ENCODE assay signal across 8 cellular contexts in genomic region chr6:109381747-109382575, GRCh38. TPM values are rescaled to one million over a fixed set of nuclear protein-coding genes. Genes with fewer than 3 reads are reported as not detected.
DNase-seq lines count a peak whose midpoint lies in the region; ATAC-seq and TF ChIP-seq lines count a peak whose summit lies in the region.

Gene CD164 (minus strand): TSS chr6:109382467. CDS start chr6:109382378, 89 bp downstream.

- no peaks in the 10 kb centered on the region for H3K9me3 ChIP-seq in left ventricle myocardium inferior (replicated peaks)
- no peaks in the 10 kb centered on the region for H3K9me3 ChIP-seq in prostate gland

- peak; percentile 51 for ATAC-seq in HG02840 (IDR thresholded peaks at IDR 0.05; ENCODE audit: low FRiP score, unreplicated experiment)

- H3K4me1 ChIP-seq in left ventricle myocardium inferior (peaks cover 65% of the 10 kb centered on the region), prostate gland (replicated peaks) (peaks cover 4% of the 10 kb centered on the region), urinary bladder (ENCODE audit: insufficient read depth) (no peaks in the 10 kb centered on the region)

- H3K36me3 ChIP-seq in left ventricle myocardium inferior = peaks cover 14% of the 10 kb centered on the region
- H3K36me3 ChIP-seq in prostate gland = no peaks in the 10 kb centered on the region
- peaks cover 2% of the 10 kb centered on the region for H3K36me3 ChIP-seq in urinary bladder (ENCODE audit: insufficient read depth)

- H3K27me3 ChIP-seq in left ventricle myocardium inferior (ENCODE audit: low read depth) (no peaks in the 10 kb centered on the region), prostate gland (replicated peaks; ENCODE audit: insufficient read depth) (no peaks in the 10 kb centered on the region)

- peak; percentile 93 for TF ChIP-seq POLR2A in prostate gland (IDR thresholded peaks at IDR 0.05)

- TF ChIP-seq CTCF in GM13976 (IDR thresholded peaks at IDR 0.05; ENCODE audit: borderline replicate concordance, control extremely low read depth, extremely low read depth, insufficient read depth, missing control alignments) (no peak), left ventricle myocardium inferior (IDR thresholded peaks at IDR 0.05; ENCODE audit: borderline replicate concordance) (no peak), prostate gland (IDR thresholded peaks at IDR 0.05) (peak in 1 of 4 experiments; percentile 3)

- H3K4me3 ChIP-seq in left ventricle myocardium inferior (peak within 1 kb of the TSS; percentile 88), prostate gland (peak within 1 kb of the TSS; percentile 98), urinary bladder (ENCODE audit: low read depth, low read length) (peak within 1 kb of the TSS; percentile 63)

- H3K27ac ChIP-seq in left ventricle myocardium inferior (replicated peaks) (peak within 1 kb of the TSS; percentile 98), prostate gland (peak within 1 kb of the TSS; percentile 98 to 99), urinary bladder (ENCODE audit: low read depth) (peak within 1 kb of the TSS; percentile 98)

- DNase-seq in GM13976 (ENCODE audit: low spot score) (peak; percentile 95), NCI-H1436 treated with DMSO at 0.1 percent for 48 hours (lab: John Stamatoyannopoulos, UW) (peak; percentile 87), amniotic epithelial cell (ENCODE audit: low read depth) (peak; percentile 92), left ventricle myocardium inferior (peak; percentile 94), prostate gland (ENCODE audit: low spot score) (peak; percentile 92)

- under 1% methylated on average over 92 of the region's 93 CpGs for WGBS in prostate gland
- under 1% methylated on average over 93 of the region's 93 CpGs for WGBS in urinary bladder

- in situ Hi-C loops in GM13976 (cut with MboI; ENCODE audit: low sequenced_read_pairs, unreplicated experiment) = loop anchor here (10.0 kb wide), 2 partner anchors 197 to 287 kb away; partner anchors contain the start of genes CEP57L1 and SESN1

- intact Hi-C loops in T-helper 1 cell treated with Interleukin-12 subunit alpha and Interleukin-12 subunit beta and Interleukin-4 antibody, amounts not matched to agents 30 ng/mL and 1 ng/mL, for 36 hours (cut with micrococcal nuclease) = loop anchor here (1.0 to 10.0 kb wide), 14 partner anchors 9 to 1923 kb away; partner anchors contain the start of genes AMD1, CDK19, OSTM1 and PDSS2
- intact Hi-C loops in left ventricle myocardium inferior (cut with micrococcal nuclease) (loop anchor here (10.0 kb wide), 1 partner anchor 277 kb away; no protein-coding TSS in a partner anchor), prostate gland (cut with DNase I) (loop anchor here (2.0 to 5.0 kb wide), 5 partner anchors 59 to 380 kb away; partner anchors contain the start of genes CEP57L1, PPIL6, SESN1 and SMPD2)

RNA-seq across cellular contexts. Expression of gene CD164, which starts in this region (rescaled TPM):
- total RNA-seq in T-helper 1 cell treated with Interleukin-12 subunit alpha and Interleukin-12 subunit beta and Interleukin-4 antibody, amounts not matched to agents 30 ng/mL and 1 ng/mL, for 36 hours = 274 and 277 TPM in 2 replicates
- total RNA-seq in left ventricle myocardium inferior = 93.3 TPM
- total RNA-seq in prostate gland = 100 to 1,000 TPM; 202 to 230 TPM
- 327 TPM for total RNA-seq in urinary bladder
- 221 TPM for polyA plus RNA-seq in urinary bladder

Comparison
In these comparisons a context has a peak if more than half of its experiments do, and no peak if none do; other contexts are left out.
1. Peak in every context shown above with its lines: DNase-seq, ATAC-seq, H3K4me3 ChIP-seq and H3K27ac ChIP-seq.